1 cellular context compared by ENCODE assay signal in the genomic region with DNA sequence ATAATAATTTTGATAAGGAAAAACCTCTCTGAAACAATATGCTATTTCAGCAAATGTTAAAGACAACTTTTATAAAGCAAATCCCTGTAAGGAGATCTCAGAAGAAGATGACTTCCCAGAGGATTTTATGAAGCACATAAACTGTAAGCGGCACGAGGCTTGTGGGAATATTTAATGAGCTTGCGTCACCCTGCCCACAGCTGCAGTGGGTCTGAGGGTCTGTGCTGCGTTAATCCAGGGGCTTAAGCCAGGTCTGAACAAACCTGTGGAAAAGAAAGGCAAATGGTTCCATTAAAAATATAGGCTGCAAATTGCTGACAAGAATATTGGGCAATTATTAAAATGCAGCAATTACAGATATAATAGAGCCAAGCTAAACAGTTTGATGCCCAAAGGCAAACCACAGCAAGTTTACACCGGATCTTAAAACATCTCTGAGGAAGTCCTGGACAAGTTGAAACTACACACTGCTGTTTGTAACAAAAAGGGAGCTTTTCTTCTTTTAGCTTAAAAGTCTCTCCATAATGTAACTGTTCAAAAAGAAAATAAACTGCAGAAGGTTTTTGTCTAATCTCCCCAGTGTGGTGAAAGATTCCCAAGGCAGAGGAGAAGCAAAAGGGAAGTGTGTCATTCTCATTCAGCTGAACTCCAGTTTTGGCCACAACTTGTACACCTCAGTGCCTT.
TF ChIP-seq lines count a peak whose summit lies in the region.

No MANE protein-coding gene starts in this region.

TF ChIP-seq in HEK293, 187 proteins besides CTCF, POLR2A, EP300 and RAD21 (continued from another document and continues in another):
- 0 out of 2 replicates have a peak, but pooled peaks have one; percentile 70 for TF ChIP-seq ZBTB7A (tag by site-specific recombination; IDR thresholded peaks at IDR 0.05; ENCODE audit: low read depth)
- TF ChIP-seq ZNF624 (tag by site-specific recombination; IDR thresholded peaks at IDR 0.05), result no peak
- no peak for TF ChIP-seq ZIC2 (tag by site-specific recombination; IDR thresholded peaks at IDR 0.05)
- TF ChIP-seq ZNF488 (tag by site-specific recombination; IDR thresholded peaks at IDR 0.05), result no peak
- TF ChIP-seq ZNF211 (tag by site-specific recombination; IDR thresholded peaks at IDR 0.05; ENCODE audit: low read depth), result no peak
- TF ChIP-seq, protein P1, sequence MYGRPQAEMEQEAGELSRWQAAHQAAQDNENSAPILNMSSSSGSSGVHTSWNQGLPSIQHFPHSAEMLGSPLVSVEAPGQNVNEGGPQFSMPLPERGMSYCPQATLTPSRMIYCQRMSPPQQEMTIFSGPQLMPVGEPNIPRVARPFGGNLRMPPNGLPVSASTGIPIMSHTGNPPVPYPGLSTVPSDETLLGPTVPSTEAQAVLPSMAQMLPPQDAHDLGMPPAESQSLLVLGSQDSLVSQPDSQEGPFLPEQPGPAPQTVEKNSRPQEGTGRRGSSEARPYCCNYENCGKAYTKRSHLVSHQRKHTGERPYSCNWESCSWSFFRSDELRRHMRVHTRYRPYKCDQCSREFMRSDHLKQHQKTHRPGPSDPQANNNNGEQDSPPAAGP (tag by site-specific recombination; IDR thresholded peaks at IDR 0.05), result no peak
- 0 out of 2 replicates have a peak, but pooled peaks have one; percentile 26 for TF ChIP-seq ZNF184 (tag by site-specific recombination; IDR thresholded peaks at IDR 0.05)
- TF ChIP-seq OSR2 (tag by site-specific recombination; IDR thresholded peaks at IDR 0.05), result peak; percentile 85
- no peak for TF ChIP-seq ZNF292 (tag by site-specific recombination; IDR thresholded peaks at IDR 0.05; ENCODE audit: borderline replicate concordance, low read depth)
- no peak for TF ChIP-seq ZNF398 (tag by site-specific recombination; IDR thresholded peaks at IDR 0.05)
- TF ChIP-seq ZSCAN23 (tag by site-specific recombination; IDR thresholded peaks at IDR 0.05), result peak; percentile 47; the same call in 1 of the 2 replicates
- peak; percentile 66 for TF ChIP-seq ZNF76 (tag by site-specific recombination; IDR thresholded peaks at IDR 0.05; ENCODE audit: borderline replicate concordance, low read depth)
- TF ChIP-seq, protein P2, sequence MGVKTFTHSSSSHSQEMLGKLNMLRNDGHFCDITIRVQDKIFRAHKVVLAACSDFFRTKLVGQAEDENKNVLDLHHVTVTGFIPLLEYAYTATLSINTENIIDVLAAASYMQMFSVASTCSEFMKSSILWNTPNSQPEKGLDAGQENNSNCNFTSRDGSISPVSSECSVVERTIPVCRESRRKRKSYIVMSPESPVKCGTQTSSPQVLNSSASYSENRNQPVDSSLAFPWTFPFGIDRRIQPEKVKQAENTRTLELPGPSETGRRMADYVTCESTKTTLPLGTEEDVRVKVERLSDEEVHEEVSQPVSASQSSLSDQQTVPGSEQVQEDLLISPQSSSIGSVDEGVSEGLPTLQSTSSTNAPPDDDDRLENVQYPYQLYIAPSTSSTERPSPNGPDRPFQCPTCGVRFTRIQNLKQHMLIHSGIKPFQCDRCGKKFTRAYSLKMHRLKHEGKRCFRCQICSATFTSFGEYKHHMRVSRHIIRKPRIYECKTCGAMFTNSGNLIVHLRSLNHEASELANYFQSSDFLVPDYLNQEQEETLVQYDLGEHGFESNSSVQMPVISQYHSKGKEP (tag by site-specific recombination; IDR thresholded peaks at IDR 0.05), result peak; percentile 96
- TF ChIP-seq SP7 (tag by site-specific recombination; IDR thresholded peaks at IDR 0.05), result peak; percentile 61
- TF ChIP-seq ZBTB8A (tag by site-specific recombination; IDR thresholded peaks at IDR 0.05), result peak; percentile 62
- TF ChIP-seq ZNF433 (tag by site-specific recombination; IDR thresholded peaks at IDR 0.05; ENCODE audit: low read depth), result no peak
- TF ChIP-seq ZNF311 (tag by site-specific recombination; IDR thresholded peaks at IDR 0.05; ENCODE audit: borderline replicate concordance), result no peak
- no peak for TF ChIP-seq ZNF146 (tag by site-specific recombination; IDR thresholded peaks at IDR 0.05)
- TF ChIP-seq KLF8 (tag by site-specific recombination; IDR thresholded peaks at IDR 0.05), result 0 out of 2 replicates have a peak, but pooled peaks have one; percentile 26
- TF ChIP-seq ZNF341 (tag by site-specific recombination; IDR thresholded peaks at IDR 0.05; ENCODE audit: low read depth), result no peak
- peak; percentile 61; the same call in 1 of the 2 replicates for TF ChIP-seq BCL11A (tag by site-specific recombination; IDR thresholded peaks at IDR 0.05; ENCODE audit: low read depth)
- no peak for TF ChIP-seq ZNF362 (tag by site-specific recombination; IDR thresholded peaks at IDR 0.05)
- peak; percentile 96 for TF ChIP-seq ZXDB (tag by site-specific recombination; IDR thresholded peaks at IDR 0.05)
- TF ChIP-seq, protein P3, sequence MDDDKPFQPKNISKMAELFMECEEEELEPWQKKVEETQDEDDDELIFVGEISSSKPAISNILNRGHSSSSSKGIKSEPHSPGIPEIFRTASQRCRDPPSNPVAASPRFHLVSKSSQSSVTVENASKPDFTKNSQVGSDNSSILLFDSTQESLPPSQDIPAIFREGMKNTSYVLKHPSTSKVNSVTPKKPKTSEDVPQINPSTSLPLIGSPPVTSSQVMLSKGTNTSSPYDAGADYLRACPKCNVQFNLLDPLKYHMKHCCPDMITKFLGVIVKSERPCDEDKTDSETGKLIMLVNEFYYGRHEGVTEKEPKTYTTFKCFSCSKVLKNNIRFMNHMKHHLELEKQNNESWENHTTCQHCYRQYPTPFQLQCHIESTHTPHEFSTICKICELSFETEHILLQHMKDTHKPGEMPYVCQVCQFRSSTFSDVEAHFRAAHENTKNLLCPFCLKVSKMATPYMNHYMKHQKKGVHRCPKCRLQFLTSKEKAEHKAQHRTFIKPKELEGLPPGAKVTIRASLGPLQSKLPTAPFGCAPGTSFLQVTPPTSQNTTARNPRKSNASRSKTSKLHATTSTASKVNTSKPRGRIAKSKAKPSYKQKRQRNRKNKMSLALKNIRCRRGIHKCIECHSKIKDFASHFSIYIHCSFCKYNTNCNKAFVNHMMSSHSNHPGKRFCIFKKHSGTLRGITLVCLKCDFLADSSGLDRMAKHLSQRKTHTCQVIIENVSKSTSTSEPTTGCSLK (tag by site-specific recombination; IDR thresholded peaks at IDR 0.05), result no peak
- TF ChIP-seq, protein P4, sequence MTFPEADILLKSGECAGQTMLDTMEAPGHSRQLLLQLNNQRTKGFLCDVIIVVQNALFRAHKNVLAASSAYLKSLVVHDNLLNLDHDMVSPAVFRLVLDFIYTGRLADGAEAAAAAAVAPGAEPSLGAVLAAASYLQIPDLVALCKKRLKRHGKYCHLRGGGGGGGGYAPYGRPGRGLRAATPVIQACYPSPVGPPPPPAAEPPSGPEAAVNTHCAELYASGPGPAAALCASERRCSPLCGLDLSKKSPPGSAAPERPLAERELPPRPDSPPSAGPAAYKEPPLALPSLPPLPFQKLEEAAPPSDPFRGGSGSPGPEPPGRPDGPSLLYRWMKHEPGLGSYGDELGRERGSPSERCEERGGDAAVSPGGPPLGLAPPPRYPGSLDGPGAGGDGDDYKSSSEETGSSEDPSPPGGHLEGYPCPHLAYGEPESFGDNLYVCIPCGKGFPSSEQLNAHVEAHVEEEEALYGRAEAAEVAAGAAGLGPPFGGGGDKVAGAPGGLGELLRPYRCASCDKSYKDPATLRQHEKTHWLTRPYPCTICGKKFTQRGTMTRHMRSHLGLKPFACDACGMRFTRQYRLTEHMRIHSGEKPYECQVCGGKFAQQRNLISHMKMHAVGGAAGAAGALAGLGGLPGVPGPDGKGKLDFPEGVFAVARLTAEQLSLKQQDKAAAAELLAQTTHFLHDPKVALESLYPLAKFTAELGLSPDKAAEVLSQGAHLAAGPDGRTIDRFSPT (tag by site-specific recombination; IDR thresholded peaks at IDR 0.05), result peak; percentile 92
- TF ChIP-seq EGR2 (tag by site-specific recombination; IDR thresholded peaks at IDR 0.05; ENCODE audit: low read depth), result no peak
- no peak; the same call in 1 of the 2 replicates for TF ChIP-seq ZNF214 (tag by site-specific recombination; IDR thresholded peaks at IDR 0.05; ENCODE audit: borderline replicate concordance)
- peak; percentile 45; the same call in 1 of the 2 replicates for TF ChIP-seq ZNF2 (tag by site-specific recombination; IDR thresholded peaks at IDR 0.05)
- 0 out of 2 replicates have a peak, but pooled peaks have one; percentile 38 for TF ChIP-seq ZNF24 (tag by site-specific recombination; IDR thresholded peaks at IDR 0.05)
- no peak for TF ChIP-seq ZNF221 (tag by site-specific recombination; IDR thresholded peaks at IDR 0.05; ENCODE audit: borderline replicate concordance)
- TF ChIP-seq ZNF121 (tag by site-specific recombination; IDR thresholded peaks at IDR 0.05), result no peak
- TF ChIP-seq ZBTB17 (tag by site-specific recombination; IDR thresholded peaks at IDR 0.05), result peak; percentile 56; the same call in 1 of the 2 replicates
- TF ChIP-seq PATZ1 (tag by site-specific recombination; IDR thresholded peaks at IDR 0.05), result 0 out of 2 replicates have a peak, but pooled peaks have one; percentile 30
- no peak for TF ChIP-seq TCF7L2 (IDR thresholded peaks at IDR 0.05; ENCODE audit: borderline replicate concordance, low read depth, low read length)
- 0 out of 2 replicates have a peak, but pooled peaks have one; percentile 31 for TF ChIP-seq ZNF626 (tag by site-specific recombination; IDR thresholded peaks at IDR 0.05)
- TF ChIP-seq, protein P5, sequence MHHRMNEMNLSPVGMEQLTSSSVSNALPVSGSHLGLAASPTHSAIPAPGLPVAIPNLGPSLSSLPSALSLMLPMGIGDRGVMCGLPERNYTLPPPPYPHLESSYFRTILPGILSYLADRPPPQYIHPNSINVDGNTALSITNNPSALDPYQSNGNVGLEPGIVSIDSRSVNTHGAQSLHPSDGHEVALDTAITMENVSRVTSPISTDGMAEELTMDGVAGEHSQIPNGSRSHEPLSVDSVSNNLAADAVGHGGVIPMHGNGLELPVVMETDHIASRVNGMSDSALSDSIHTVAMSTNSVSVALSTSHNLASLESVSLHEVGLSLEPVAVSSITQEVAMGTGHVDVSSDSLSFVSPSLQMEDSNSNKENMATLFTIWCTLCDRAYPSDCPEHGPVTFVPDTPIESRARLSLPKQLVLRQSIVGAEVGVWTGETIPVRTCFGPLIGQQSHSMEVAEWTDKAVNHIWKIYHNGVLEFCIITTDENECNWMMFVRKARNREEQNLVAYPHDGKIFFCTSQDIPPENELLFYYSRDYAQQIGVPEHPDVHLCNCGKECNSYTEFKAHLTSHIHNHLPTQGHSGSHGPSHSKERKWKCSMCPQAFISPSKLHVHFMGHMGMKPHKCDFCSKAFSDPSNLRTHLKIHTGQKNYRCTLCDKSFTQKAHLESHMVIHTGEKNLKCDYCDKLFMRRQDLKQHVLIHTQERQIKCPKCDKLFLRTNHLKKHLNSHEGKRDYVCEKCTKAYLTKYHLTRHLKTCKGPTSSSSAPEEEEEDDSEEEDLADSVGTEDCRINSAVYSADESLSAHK (tag by site-specific recombination; IDR thresholded peaks at IDR 0.05), result peak; percentile 92
- TF ChIP-seq, protein P6, sequence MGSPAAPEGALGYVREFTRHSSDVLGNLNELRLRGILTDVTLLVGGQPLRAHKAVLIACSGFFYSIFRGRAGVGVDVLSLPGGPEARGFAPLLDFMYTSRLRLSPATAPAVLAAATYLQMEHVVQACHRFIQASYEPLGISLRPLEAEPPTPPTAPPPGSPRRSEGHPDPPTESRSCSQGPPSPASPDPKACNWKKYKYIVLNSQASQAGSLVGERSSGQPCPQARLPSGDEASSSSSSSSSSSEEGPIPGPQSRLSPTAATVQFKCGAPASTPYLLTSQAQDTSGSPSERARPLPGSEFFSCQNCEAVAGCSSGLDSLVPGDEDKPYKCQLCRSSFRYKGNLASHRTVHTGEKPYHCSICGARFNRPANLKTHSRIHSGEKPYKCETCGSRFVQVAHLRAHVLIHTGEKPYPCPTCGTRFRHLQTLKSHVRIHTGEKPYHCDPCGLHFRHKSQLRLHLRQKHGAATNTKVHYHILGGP (tag by site-specific recombination; IDR thresholded peaks at IDR 0.05), result no peak
